In the genomic region with DNA sequence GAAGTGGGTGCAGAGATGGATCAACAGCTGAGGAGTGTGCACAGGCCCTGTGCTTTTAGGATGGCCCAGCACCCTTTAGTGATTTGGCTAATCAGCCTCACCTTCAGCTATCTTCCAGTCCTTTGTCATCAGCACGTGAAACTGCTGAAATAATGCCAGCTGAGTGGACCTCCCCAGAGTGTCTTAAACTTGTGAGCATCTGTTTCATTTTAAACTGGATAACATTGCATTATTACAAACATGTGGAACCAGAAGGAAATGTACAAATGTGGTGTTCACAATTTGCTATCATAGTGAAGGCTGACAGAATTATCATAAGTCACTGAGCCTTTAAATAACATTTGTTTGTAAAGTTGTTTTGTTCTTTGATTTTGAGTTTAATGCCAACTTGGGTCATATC, we compare ENCODE assay signal across 30 cellular contexts. TPM values are rescaled to one million over a fixed set of nuclear protein-coding genes. Genes with fewer than 3 reads are reported as not detected.
DNase-seq lines count a peak whose midpoint lies in the region; TF ChIP-seq lines count a peak whose summit lies in the region.
"Had no signal": no experiment of that assay in that cellular context is flagged by ENCODE, and none has a peak within 500 bp of the region (broad histone marks: within the 10 kb centered on the region; RNA-seq: fewer than 3 reads in every experiment).

No MANE protein-coding gene starts in this region.

- H3K27me3 Mint-ChIP-seq in type B pancreatic cell (peaks cover 18% of the 10 kb centered on the region), H9 (ENCODE audit: low read depth) (no peaks in the 10 kb centered on the region)
- H3K27me3 Mint-ChIP-seq: activated T-helper 17 cell treated with anti-CD3 and anti-CD28 coated beads, Interleukin-2, amount 50 U/mL, for 72 hours; CD4-positive, alpha-beta T cell had no signal

- TF ChIP-seq POLR2A in esophagus squamous epithelium (IDR thresholded peaks at IDR 0.05): no peak

- 71 to 87% methylated on average over 1 of the region's 1 CpG for WGBS in esophagus squamous epithelium, 2 donors
- no CpG with 5 or more reads among the region's 1 CpG for WGBS in H9 (ENCODE audit: extremely low coverage, insufficient read length, low lambda C conversion rate)

- no peak overlapping the region for H3K4ac ChIP-seq in H9 (ENCODE audit: low read depth, low read length)

- no peaks in the 10 kb centered on the region for H4K20me1 ChIP-seq in H9 (ENCODE audit: control insufficient read depth, insufficient read depth, insufficient read length)

- H4K91ac ChIP-seq in H9 (ENCODE audit: insufficient read length, low read depth, low read length): no peak overlapping the region

- H3K36me3 Mint-ChIP-seq in type B pancreatic cell: no peaks in the 10 kb centered on the region
- H3K36me3 Mint-ChIP-seq in H9 (ENCODE audit: insufficient read depth in 1 of 3, low read depth in 3 of 3): peaks cover 0 to 4% (median 3%) of the 10 kb centered on the region in 3 experiments; a peak in 3 of 7 replicates

- H3K27ac ChIP-seq in esophagus squamous epithelium: peak overlapping the region in 3 of 4 donors; percentile 75 to 81 (median 78)
- peak overlapping the region; percentile 79 for H3K27ac ChIP-seq in muscle layer of colon (ENCODE audit: low read depth, low read length)
- no peak overlapping the region for H3K27ac ChIP-seq in H9 (ENCODE audit: insufficient read length, low read depth, low read length)
- H3K27ac ChIP-seq: right lobe of liver had no signal

- no peak overlapping the region for H3K4me2 ChIP-seq in H9 (ENCODE audit: insufficient read depth, insufficient read length, low read length)
- H3K4me2 ChIP-seq: SK-N-SH had no signal

- no peak overlapping the region for H2AK5ac ChIP-seq in H9 (ENCODE audit: insufficient read length, low read length)

- H3K79me1 ChIP-seq in H9 (ENCODE audit: insufficient read depth, low read depth, low read length, poor library complexity, severe bottlenecking): no peaks in the 10 kb centered on the region

- no peaks in the 10 kb centered on the region for H3K27me3 ChIP-seq in esophagus squamous epithelium
- no peaks in the 10 kb centered on the region for H3K27me3 ChIP-seq in muscle layer of colon (ENCODE audit: control insufficient read depth in 1 of 2, insufficient read depth in 2 of 2, low read length in 2 of 2)
- H3K27me3 ChIP-seq in H9 (ENCODE audit: insufficient read depth, low read length): no peaks in the 10 kb centered on the region
- H3K27me3 ChIP-seq: heart left ventricle, right lobe of liver had no signal

- H3K9ac ChIP-seq in muscle layer of colon (ENCODE audit: low read length): no peak overlapping the region
- H3K9ac ChIP-seq in H9 (ENCODE audit: extremely low read depth, insufficient read length, low read length): no peak overlapping the region
- H3K9ac ChIP-seq: SK-N-SH had no signal

- no peak overlapping the region for H2BK5ac ChIP-seq in H9 (ENCODE audit: insufficient read length, low read length)

- H3K23ac ChIP-seq in H9 (ENCODE audit: insufficient read length, low read depth, low read length): no peak overlapping the region

- H3K9me3 Mint-ChIP-seq in type B pancreatic cell (no peaks in the 10 kb centered on the region), H9 (no peaks in the 10 kb centered on the region)
- H3K9me3 Mint-ChIP-seq: activated T-helper 17 cell treated with anti-CD3 and anti-CD28 coated beads, Interleukin-2, amount 50 U/mL, for 72 hours; CD4-positive, alpha-beta T cell; mesothelial cell of epicardium; nephron had no signal

- no peak overlapping the region for H2AFZ ChIP-seq in H9 (ENCODE audit: low read length)

- peaks cover 0 to 2% (median 0%) of the 10 kb centered on the region in 3 donors for H3K4me1 ChIP-seq in esophagus squamous epithelium
- H3K4me1 ChIP-seq in muscle layer of colon (ENCODE audit: insufficient read depth, low read length): peaks cover 63% of the 10 kb centered on the region
- peaks cover 2% of the 10 kb centered on the region; the same call in 1 of the 2 replicates for H3K4me1 ChIP-seq in H9 (ENCODE audit: insufficient read depth, low read length)
- H3K4me1 ChIP-seq: right lobe of liver had no signal

- DNase-seq in AG08395 (ENCODE audit: low spot score) (peak; percentile 38), HFF-Myc (ENCODE audit: extremely low read depth, low read depth) (peak; percentile 60), esophagus squamous epithelium (lab: John Stamatoyannopoulos, UW) (no peak), type B pancreatic cell (ENCODE audit: extremely low spot score, unreplicated experiment) (no peak), SHP77 treated with DMSO at 0.1 percent for 48 hours (lab: John Stamatoyannopoulos, UW) (no peak), H9 (no peak), T-helper 2 cell (no peak)
- DNase-seq: ACHN; activated CD4-positive, alpha-beta T cell treated with anti-CD3 and anti-CD28 coated beads, Interleukin-2, amount 50 U/mL, for 1 hour; activated CD8-positive, alpha-beta memory T cell treated with anti-CD3 and anti-CD28 coated beads, Interleukin-2, amount 50 U/mL, for 4 hours; CD4-positive, alpha-beta T cell; DMS153; heart left ventricle; NCI-H1092; NCI-H2029 treated with DMSO at 0.1 percent for 48 hours; NCI-H446 treated with DMSO at 0.1 percent for 48 hours; right lobe of liver; SK-N-SH; stimulated activated CD4-positive, alpha-beta T cell treated with anti-CD3 and anti-CD28 coated beads, Interleukin-15, amount 100 ng/mL, for 24 hours; stimulated activated CD8-positive, alpha-beta memory T cell treated with anti-CD3 and anti-CD28 coated beads, Interleukin-4, amount 100 ng/mL, for 48 hours had no signal

- H4K8ac ChIP-seq in H9 (replicated peaks; ENCODE audit: insufficient read length, low read depth, low read length): no peak overlapping the region

- no peak overlapping the region for H3T11ph ChIP-seq in H9 (ENCODE audit: low read length)

- no peak overlapping the region for H3K18ac ChIP-seq in H9 (ENCODE audit: insufficient read length, low read depth, low read length)

- peaks cover 5% of the 10 kb centered on the region for H3K4me1 Mint-ChIP-seq in type B pancreatic cell (ENCODE audit: unreplicated experiment)
- H3K4me1 Mint-ChIP-seq in H9: peaks cover 10 to 12% of the 10 kb centered on the region in 2 experiments
- H3K4me1 Mint-ChIP-seq: activated T-helper 17 cell treated with anti-CD3 and anti-CD28 coated beads, Interleukin-2, amount 50 U/mL, for 72 hours had no signal

- H3K79me2 ChIP-seq in H9 (ENCODE audit: insufficient read depth, low read length): no peaks in the 10 kb centered on the region

- H3K36me3 ChIP-seq in esophagus squamous epithelium: no peaks in the 10 kb centered on the region
- no peaks in the 10 kb centered on the region for H3K36me3 ChIP-seq in muscle layer of colon (ENCODE audit: insufficient read depth, low read length)
- H3K36me3 ChIP-seq: heart left ventricle, right lobe of liver had no signal

- intact Hi-C loops in esophagus squamous epithelium (cut with DNase I): no loop called here

- TF ChIP-seq CTCF in HFF-Myc (IDR thresholded peaks at IDR 0.05; ENCODE audit: low read depth, low read length, missing control alignments): no peak
- no peak for TF ChIP-seq CTCF in esophagus squamous epithelium (IDR thresholded peaks at IDR 0.05)
- no peak for TF ChIP-seq CTCF in type B pancreatic cell (conservative IDR thresholded peaks at IDR 0.05)
- TF ChIP-seq CTCF in H9 (conservative IDR thresholded peaks at IDR 0.05): no peak

- no peak overlapping the region for H3K27ac Mint-ChIP-seq in type B pancreatic cell
- H3K27ac Mint-ChIP-seq in H9: peak overlapping the region in 1 of 3 experiments; percentile 1; a peak in 1 of 7 replicates
- H3K27ac Mint-ChIP-seq: activated naive CD8-positive, alpha-beta T cell; activated T-helper 17 cell treated with anti-CD3 and anti-CD28 coated beads, Interleukin-2, amount 50 U/mL, for 72 hours; CD4-positive, alpha-beta T cell; mesothelial cell of epicardium had no signal

- H3K9me3 ChIP-seq in esophagus squamous epithelium: no peaks in the 10 kb centered on the region
- no peaks in the 10 kb centered on the region for H3K9me3 ChIP-seq in muscle layer of colon (ENCODE audit: low read length)
- no peaks in the 10 kb centered on the region for H3K9me3 ChIP-seq in H9 (ENCODE audit: control insufficient read depth, low read depth, low read length)
- H3K9me3 ChIP-seq: heart left ventricle, right lobe of liver, SK-N-SH had no signal

- no peak overlapping the region for H3K14ac ChIP-seq in H9 (ENCODE audit: insufficient read depth, low read length)

- no peak overlapping the region for H4K5ac ChIP-seq in H9 (ENCODE audit: insufficient read length, low read depth, low read length)

- H3K4me3 ChIP-seq in HFF-Myc (replicated peaks; ENCODE audit: low read depth, low read length): no peak overlapping the region
- no peak overlapping the region for H3K4me3 ChIP-seq in esophagus squamous epithelium
- no peak overlapping the region for H3K4me3 ChIP-seq in muscle layer of colon (ENCODE audit: low read depth in 1 of 2, low read length in 2 of 2)
- H3K4me3 ChIP-seq: heart left ventricle, right lobe of liver had no signal

- no peaks in the 10 kb centered on the region for H3K23me2 ChIP-seq in H9 (ENCODE audit: insufficient read length, low read depth, low read length, poor library complexity, severe bottlenecking)

- H2BK120ac ChIP-seq in H9 (ENCODE audit: low read depth, low read length, poor library complexity, severe bottlenecking): no peak overlapping the region

- no peak overlapping the region for H2BK12ac ChIP-seq in H9 (ENCODE audit: insufficient read length, low read depth, low read length)

- H2BK15ac ChIP-seq in H9 (ENCODE audit: low read depth, low read length): no peak overlapping the region

- H2BK20ac ChIP-seq in H9 (ENCODE audit: low read depth, low read length, poor library complexity, severe bottlenecking): no peak overlapping the region

- H3K56ac ChIP-seq in H9 (ENCODE audit: insufficient read length, low read depth, low read length): no peak overlapping the region

- H3K4me3 Mint-ChIP-seq in type B pancreatic cell (no peak overlapping the region), H9 (no peak overlapping the region)
- H3K4me3 Mint-ChIP-seq: activated naive CD8-positive, alpha-beta T cell; activated T-helper 17 cell treated with anti-CD3 and anti-CD28 coated beads, Interleukin-2, amount 50 U/mL, for 72 hours; CD4-positive, alpha-beta T cell; mesothelial cell of epicardium; nephron had no signal

RNA-seq across cellular contexts. Expression of a gene that starts 15.2 kb away (rescaled TPM):
- total RNA-seq in esophagus squamous epithelium (10 to 100 TPM in 1 of 4 donors, 1 to 10 TPM in 2, under 1 TPM in 1; 0.19 to 15.4 (median 3.2) TPM), type B pancreatic cell (ENCODE audit: low replicate concordance) (0.14 and 0.60 TPM in 2 replicates), H9 (2021) (not detected in 2 replicates)
- total RNA-seq: G401, left lobe of liver, LHCN-M2, mesothelial cell of epicardium had no signal

RNA-seq across cellular contexts. Expression of a gene that starts 53.5 kb away (rescaled TPM):
- 10 to 100 TPM; 37.8 to 55.1 (median 46.0) TPM for total RNA-seq in esophagus squamous epithelium
- 5.5 and 28.9 TPM in 2 replicates for total RNA-seq in type B pancreatic cell (ENCODE audit: low replicate concordance)
- 0.18 and 0.33 TPM in 2 replicates for total RNA-seq in H9 (2021)
- total RNA-seq: CD4-positive, alpha-beta T cell; cerebellum; heart left ventricle; left lobe of liver; LHCN-M2; right lobe of liver; subcutaneous adipose tissue had no signal

Comparison
In these comparisons a context has a peak if more than half of its experiments do, and no peak if none do; other contexts are left out.
1. DNase-seq: peak in AG08395 (single experiment) and HFF-Myc (single experiment); none in esophagus squamous epithelium (single experiment), type B pancreatic cell (single experiment), SHP77 treated with DMSO at 0.1 percent for 48 hours (single experiment), H9 (single experiment) and T-helper 2 cell (0 of 5).